8 cellular contexts compared by ENCODE assay signal in the genomic region with DNA sequence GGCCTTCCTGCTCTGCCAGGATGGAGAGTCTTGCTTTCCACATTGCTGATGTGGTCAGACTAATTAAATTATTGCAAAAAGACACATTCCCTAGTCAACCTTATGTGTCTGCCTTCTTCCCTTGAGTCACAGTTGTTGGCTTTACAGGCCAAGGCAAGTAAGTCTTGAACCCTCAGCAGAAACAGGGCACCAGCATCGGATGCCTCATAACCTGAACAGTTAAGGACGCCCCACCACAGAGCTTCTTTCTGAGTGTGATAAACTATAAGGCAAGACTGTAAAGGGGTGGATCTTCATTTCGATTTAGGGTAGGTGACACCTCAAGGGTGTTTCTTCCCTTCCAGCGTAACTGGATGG. TPM values are rescaled to one million over a fixed set of nuclear protein-coding genes. Genes with fewer than 3 reads are reported as not detected.
DNase-seq lines count a peak whose midpoint lies in the region; ATAC-seq lines count a peak whose summit lies in the region.

No MANE protein-coding gene starts in this region.

- no peaks in the 10 kb centered on the region for H3K4me1 ChIP-seq in iPS-15b (ENCODE audit: control insufficient read depth, insufficient read depth, low read length)

- no peaks in the 10 kb centered on the region for H3K27me3 ChIP-seq in iPS-15b (ENCODE audit: control insufficient read depth, insufficient read depth, low read length)

- peak overlapping the region; percentile 86 for H3K4me3 Mint-ChIP-seq in T-helper 2 cell treated with Interferon-gamma antibody and Interleukin-4, amounts not matched to agents 5 μg/mL and 100 μg/mL, for 36 hours
- H3K4me3 Mint-ChIP-seq in activated CD4-positive, alpha-beta memory T cell treated with anti-CD3 and anti-CD28 coated beads, Interleukin-2, amount 10 ng/mL, durations not matched to agents 7 days and 5 days, result peak overlapping the region; percentile 73
- peak overlapping the region; percentile 75 to 91 for H3K4me3 Mint-ChIP-seq in stimulated activated naive CD8-positive, alpha-beta T cell treated with anti-CD3 and anti-CD28 coated beads, Interleukin-15, amount 100 ng/mL, for 72 hours

- DNase-seq in T-helper 2 cell treated with Interferon-gamma antibody and Interleukin-4, amounts not matched to agents 5 μg/mL and 100 μg/mL, for 36 hours (ENCODE audit: low spot score), result no peak
- no peak for DNase-seq in T-helper 2 cell
- DNase-seq in activated CD4-positive, alpha-beta memory T cell treated with anti-CD3 and anti-CD28 coated beads, Interleukin-2, amount 10 ng/mL, durations not matched to agents 7 days and 5 days, result no peak
- DNase-seq in stimulated activated naive CD8-positive, alpha-beta T cell treated with anti-CD3 and anti-CD28 coated beads, Interleukin-15, amount 100 ng/mL, for 72 hours, result no peak
- no peak for DNase-seq in DMS79 (lab: John Stamatoyannopoulos, UW)

- no peaks in the 10 kb centered on the region for H3K36me3 ChIP-seq in iPS-15b (ENCODE audit: control insufficient read depth, insufficient read depth, low read length)

- ATAC-seq in stimulated activated naive CD8-positive, alpha-beta T cell treated with anti-CD3 and anti-CD28 coated beads, Interleukin-15, amount 100 ng/mL, for 72 hours, result peak; percentile 62
- ATAC-seq in HG03045 (IDR thresholded peaks at IDR 0.05; ENCODE audit: unreplicated experiment) (no peak), HG02571 (IDR thresholded peaks at IDR 0.05; ENCODE audit: unreplicated experiment) (no peak)

- H3K9me3 Mint-ChIP-seq in T-helper 2 cell treated with Interferon-gamma antibody and Interleukin-4, amounts not matched to agents 5 μg/mL and 100 μg/mL, for 36 hours, result no peaks in the 10 kb centered on the region
- H3K9me3 Mint-ChIP-seq in activated CD4-positive, alpha-beta memory T cell treated with anti-CD3 and anti-CD28 coated beads, Interleukin-2, amount 10 ng/mL, durations not matched to agents 7 days and 5 days, result no peaks in the 10 kb centered on the region
- H3K9me3 Mint-ChIP-seq in stimulated activated naive CD8-positive, alpha-beta T cell treated with anti-CD3 and anti-CD28 coated beads, Interleukin-15, amount 100 ng/mL, for 72 hours, result no peaks in the 10 kb centered on the region

- H3K27me3 Mint-ChIP-seq in T-helper 2 cell treated with Interferon-gamma antibody and Interleukin-4, amounts not matched to agents 5 μg/mL and 100 μg/mL, for 36 hours (ENCODE audit: low read depth), result no peaks in the 10 kb centered on the region
- no peaks in the 10 kb centered on the region for H3K27me3 Mint-ChIP-seq in activated CD4-positive, alpha-beta memory T cell treated with anti-CD3 and anti-CD28 coated beads, Interleukin-2, amount 10 ng/mL, durations not matched to agents 7 days and 5 days
- H3K27me3 Mint-ChIP-seq in stimulated activated naive CD8-positive, alpha-beta T cell treated with anti-CD3 and anti-CD28 coated beads, Interleukin-15, amount 100 ng/mL, for 72 hours, result no peaks in the 10 kb centered on the region

- peak overlapping the region; percentile 42 for H3K9ac ChIP-seq in iPS-15b (ENCODE audit: low read depth, low read length)

- peaks cover 31% of the 10 kb centered on the region for H3K36me3 Mint-ChIP-seq in T-helper 2 cell treated with Interferon-gamma antibody and Interleukin-4, amounts not matched to agents 5 μg/mL and 100 μg/mL, for 36 hours (ENCODE audit: low read depth)
- peaks cover 30% of the 10 kb centered on the region for H3K36me3 Mint-ChIP-seq in activated CD4-positive, alpha-beta memory T cell treated with anti-CD3 and anti-CD28 coated beads, Interleukin-2, amount 10 ng/mL, durations not matched to agents 7 days and 5 days (ENCODE audit: low read depth)

- peak overlapping the region; percentile 68 for H3K4me3 ChIP-seq in iPS-15b (ENCODE audit: low read depth, low read length)

- CTCF ChIA-PET in activated CD4-positive, alpha-beta memory T cell treated with anti-CD3 and anti-CD28 coated beads, Interleukin-2, amount 10 ng/mL, durations not matched to agents 7 days and 5 days (lab: Charles Lee), result interaction anchor here (1.1 to 2.7 kb wide), 8 partner anchors 9 to 99 kb away, joined by 3 to 33 read pairs (median 14); a partner anchor contains a TSS

- H3K4me1 Mint-ChIP-seq in T-helper 2 cell treated with Interferon-gamma antibody and Interleukin-4, amounts not matched to agents 5 μg/mL and 100 μg/mL, for 36 hours (ENCODE audit: low read depth), result peaks cover 48% of the 10 kb centered on the region
- H3K4me1 Mint-ChIP-seq in activated CD4-positive, alpha-beta memory T cell treated with anti-CD3 and anti-CD28 coated beads, Interleukin-2, amount 10 ng/mL, durations not matched to agents 7 days and 5 days, result peaks cover 55% of the 10 kb centered on the region
- peaks cover 68% of the 10 kb centered on the region for H3K4me1 Mint-ChIP-seq in stimulated activated naive CD8-positive, alpha-beta T cell treated with anti-CD3 and anti-CD28 coated beads, Interleukin-15, amount 100 ng/mL, for 72 hours

- no peaks in the 10 kb centered on the region for H3K9me3 ChIP-seq in iPS-15b (ENCODE audit: control insufficient read depth, insufficient read depth, low read length)

- H3K27ac Mint-ChIP-seq in T-helper 2 cell treated with Interferon-gamma antibody and Interleukin-4, amounts not matched to agents 5 μg/mL and 100 μg/mL, for 36 hours, result peak overlapping the region; percentile 98
- H3K27ac Mint-ChIP-seq in activated CD4-positive, alpha-beta memory T cell treated with anti-CD3 and anti-CD28 coated beads, Interleukin-2, amount 10 ng/mL, durations not matched to agents 7 days and 5 days, result peak overlapping the region; percentile 96
- peak overlapping the region; percentile 99 for H3K27ac Mint-ChIP-seq in stimulated activated naive CD8-positive, alpha-beta T cell treated with anti-CD3 and anti-CD28 coated beads, Interleukin-15, amount 100 ng/mL, for 72 hours

- POLR2A ChIA-PET in activated CD4-positive, alpha-beta memory T cell treated with anti-CD3 and anti-CD28 coated beads, Interleukin-2, amount 10 ng/mL, durations not matched to agents 7 days and 5 days (lab: Charles Lee), result interaction anchor here (0.8 to 2.9 kb wide), 18 partner anchors 9 to 107 kb away, joined by 3 to 67 read pairs (median 6); a partner anchor contains a TSS

RNA-seq across cellular contexts. Expression of a gene that starts 0.7 kb away (rescaled TPM):
- total RNA-seq in activated CD4-positive, alpha-beta memory T cell treated with anti-CD3 and anti-CD28 coated beads, Interleukin-2, amount 10 ng/mL, durations not matched to agents 7 days and 5 days, result 100 to 1,000 TPM; 250 to 251 TPM
